Comparison of ENCODE assay signal across 9 cellular contexts in the genomic region with DNA sequence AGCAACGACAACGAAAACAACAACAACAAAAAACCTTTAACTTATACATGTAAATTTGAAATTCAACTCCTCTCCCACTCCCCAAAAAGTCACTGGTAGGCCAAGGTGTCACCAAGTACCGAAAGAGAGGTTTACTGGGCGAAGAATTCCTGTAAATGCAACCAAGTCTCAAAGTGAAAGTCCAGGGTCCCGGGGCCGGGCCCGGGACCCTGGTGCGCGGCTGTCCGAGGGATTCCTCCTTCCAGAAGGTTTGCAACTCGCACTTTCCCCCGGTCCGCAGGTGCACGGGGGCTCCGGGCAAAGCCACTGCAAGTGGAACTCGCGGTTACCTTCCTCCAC. TPM values are rescaled to one million over a fixed set of nuclear protein-coding genes. Genes with fewer than 3 reads are reported as not detected.
DNase-seq lines count a peak whose midpoint lies in the region; ATAC-seq, FAIRE-seq and TF ChIP-seq lines count a peak whose summit lies in the region.
"Had no signal": no experiment of that assay in that cellular context is flagged by ENCODE, and none has a peak within 500 bp of the region (broad histone marks: within the 10 kb centered on the region; RNA-seq: fewer than 3 reads in every experiment).

No MANE protein-coding gene starts in this region.

- H3K27me3 Mint-ChIP-seq in progenitor cell of endocrine pancreas = no peaks in the 10 kb centered on the region

- H3K4me1 Mint-ChIP-seq in progenitor cell of endocrine pancreas (ENCODE audit: low read depth) = peaks cover 52% of the 10 kb centered on the region

- ATAC-seq in HG03108 (IDR thresholded peaks at IDR 0.05; ENCODE audit: unreplicated experiment) = no peak
- no peak for ATAC-seq in HG02798 (IDR thresholded peaks at IDR 0.05; ENCODE audit: poor library complexity, unreplicated experiment)

- TF ChIP-seq CTCF in GM06990 (IDR thresholded peaks at IDR 0.05; ENCODE audit: insufficient read depth, low read length, poor library complexity, severe bottlenecking) = no peak
- TF ChIP-seq CTCF in progenitor cell of endocrine pancreas (IDR thresholded peaks at IDR 0.05; ENCODE audit: unreplicated experiment) = no peak
- no peak for TF ChIP-seq CTCF in D721Med (IDR thresholded peaks at IDR 0.05; ENCODE audit: insufficient read depth, missing control alignments)

- H3K4me1 ChIP-seq in esophagus (ENCODE audit: control insufficient read depth in 2 of 2, insufficient read depth in 2 of 2, low read length in 1 of 2) = peaks cover 4 to 8% of the 10 kb centered on the region in 2 donors

- no peaks in the 10 kb centered on the region for H3K27me3 ChIP-seq in GM06990 (replicated peaks; ENCODE audit: control insufficient read depth, insufficient read depth, low read length)
- no peaks in the 10 kb centered on the region for H3K27me3 ChIP-seq in esophagus (ENCODE audit: control insufficient read depth in 1 of 2, insufficient read depth in 2 of 2, low read length in 2 of 2)

- no peak for FAIRE-seq in D721Med (lab: Jason Lieb, UNC)

- WGBS in esophagus, 2 donors = 0 to 2% methylated on average over 15 to 17 of the region's 17 CpGs

- H3K36me3 Mint-ChIP-seq in progenitor cell of endocrine pancreas (ENCODE audit: insufficient read depth) = peaks cover 1% of the 10 kb centered on the region

- DNase-seq in GM06990 (ENCODE audit: extremely low read depth, insufficient read length) = no peak
- DNase-seq in RPMI8226 = peak; percentile 23
- no peak for DNase-seq in progenitor cell of endocrine pancreas (ENCODE audit: low spot score, unreplicated experiment)
- no peak for DNase-seq in D721Med (ENCODE audit: insufficient read length, low spot score)
- DNase-seq in DMS114 treated with DMSO at 0.1 percent for 48 hours (lab: John Stamatoyannopoulos, UW; ENCODE audit: unreplicated experiment) = no peak
- DNase-seq: amniotic stem cell had no signal

- peak overlapping the region; percentile 83 for H3K4me3 ChIP-seq in GM06990 (replicated peaks; ENCODE audit: low read depth, low read length)
- H3K4me3 ChIP-seq in esophagus (ENCODE audit: low read depth in 1 of 2, low read length in 2 of 2) = peak overlapping the region; percentile 97 to 98

- H3K9me3 Mint-ChIP-seq in progenitor cell of endocrine pancreas (ENCODE audit: low read depth) = no peaks in the 10 kb centered on the region

- no peaks in the 10 kb centered on the region for H3K9me3 ChIP-seq in esophagus (ENCODE audit: control insufficient read depth in 2 of 2, insufficient read depth in 1 of 2, low read depth in 1 of 2, low read length in 1 of 2)

- peak overlapping the region; percentile 87 for H3K4me3 Mint-ChIP-seq in progenitor cell of endocrine pancreas (ENCODE audit: low read depth)

- H3K36me3 ChIP-seq in GM06990 (ENCODE audit: control insufficient read depth, insufficient read depth, low read length) (no peaks in the 10 kb centered on the region), esophagus (ENCODE audit: control insufficient read depth in 2 of 2, insufficient read depth in 2 of 2, low read length in 1 of 2) (no peaks in the 10 kb centered on the region)

- H3K27ac Mint-ChIP-seq in progenitor cell of endocrine pancreas = peak overlapping the region; percentile 95

- H3K27ac ChIP-seq in esophagus (ENCODE audit: low read depth in 2 of 2, low read length in 1 of 2) = peak overlapping the region; percentile 98

RNA-seq across cellular contexts. Expression of gene STK24, which starts 1.1 kb away (rescaled TPM):
- polyA plus RNA-seq in esophagus = 100 to 1,000 TPM; 104 to 122 TPM
- total RNA-seq in progenitor cell of endocrine pancreas = 105 and 113 TPM in 2 replicates
